27 cellular contexts compared by ENCODE assay signal in genomic region chr3:195020185-195020584, GRCh38.
DNase-seq lines count a peak whose midpoint lies in the region; ATAC-seq, FAIRE-seq and TF ChIP-seq lines count a peak whose summit lies in the region.
"Had no signal": no experiment of that assay in that cellular context is flagged by ENCODE, and none has a peak within 500 bp of the region (broad histone marks: within the 10 kb centered on the region; RNA-seq: fewer than 3 reads in every experiment).

No MANE protein-coding gene starts in this region.

- no peaks in the 10 kb centered on the region for H3K27me3 ChIP-seq in Panc1 (ENCODE audit: control insufficient read depth, insufficient read depth, low read length)
- H3K27me3 ChIP-seq in HepG2 (ENCODE audit: control insufficient read depth in 1 of 2, insufficient read depth in 2 of 2, low read length in 2 of 2) = peaks cover 3 to 41% of the 10 kb centered on the region in 2 experiments; a peak in 3 of 5 replicates
- H3K27me3 ChIP-seq in spleen (replicated peaks in 1 of 7) = no peaks in the 10 kb centered on the region
- no peaks in the 10 kb centered on the region for H3K27me3 ChIP-seq in breast epithelium
- H3K27me3 ChIP-seq: BE2C, BLaER1 had no signal

- DNase-seq in Panc1 (ENCODE audit: low read depth, low spot score) (no peak), HepG2 (ENCODE audit: low spot score) (no peak), omental fat pad (ENCODE audit: low spot score) (no peak), spleen (no peak), breast epithelium (ENCODE audit: low spot score in 2 of 2) (no peak), C1 segment of cervical spinal cord (lab: John Stamatoyannopoulos, UW) (no peak)
- DNase-seq: 8988T; ACHN; BE2C; Caco-2; Calu3; CD4-positive, alpha-beta T cell; CD8-positive, alpha-beta T cell; DMS53; DMS79; DND-41; EL; GDM1 had no signal

- TF ChIP-seq POLR2A in HepG2 (IDR thresholded peaks at IDR 0.05; ENCODE audit: insufficient read depth in 1 of 2, low read depth in 2 of 2, low read length in 2 of 2) (no peak), spleen (IDR thresholded peaks at IDR 0.05) (no peak), breast epithelium (IDR thresholded peaks at IDR 0.05) (no peak)

- intact Hi-C loops in Panc1 (cut with micrococcal nuclease; ENCODE audit: unreplicated experiment) (no loop called here), HepG2 (cut with micrococcal nuclease; ENCODE audit: unreplicated experiment) (no loop called here), spleen (cut with DNase I; ENCODE audit: low total_unique reads) (no loop called here), breast epithelium (cut with DNase I; ENCODE audit: low total_unique reads) (no loop called here)

- BruUV-seq in Panc1 (replicated peaks; lab: Mats Ljungman, UMichigan) (no TSS peak), HepG2 (replicated peaks; lab: Mats Ljungman, UMichigan) (no TSS peak)

- H3K79me2 ChIP-seq in HepG2 (ENCODE audit: insufficient read depth, low read length) = no peaks in the 10 kb centered on the region

- H3K36me3 ChIP-seq in Panc1 (ENCODE audit: control insufficient read depth, insufficient read depth, low read length) = no peaks in the 10 kb centered on the region
- H3K36me3 ChIP-seq in HepG2 (replicated peaks in 1 of 2; ENCODE audit: control insufficient read depth in 1 of 2, insufficient read depth in 2 of 2, low read length in 2 of 2) = no peaks in the 10 kb centered on the region
- H3K36me3 ChIP-seq in spleen = no peaks in the 10 kb centered on the region
- H3K36me3 ChIP-seq in breast epithelium = no peaks in the 10 kb centered on the region
- H3K36me3 ChIP-seq: BE2C, BLaER1 had no signal

- TF ChIP-seq CTCF in Panc1 (IDR thresholded peaks at IDR 0.05) = no peak
- no peak for TF ChIP-seq CTCF in HepG2 (CRISPR knock-in tag; IDR thresholded peaks at IDR 0.05)
- TF ChIP-seq CTCF in omental fat pad (IDR thresholded peaks at IDR 0.05) = no peak
- no peak for TF ChIP-seq CTCF in spleen (IDR thresholded peaks at IDR 0.05 in 8 of 11, conservative IDR thresholded peaks at IDR 0.05 in 3 of 11)
- TF ChIP-seq CTCF in breast epithelium (IDR thresholded peaks at IDR 0.05) = no peak

- POLR2A ChIA-PET in Panc1 (lab: Charles Lee) (no interaction called here), HepG2 (lab: Yijun Ruan, JAX) (no interaction called here)

- no peak for TF ChIP-seq RAD21 in HepG2 (CRISPR knock-in tag; IDR thresholded peaks at IDR 0.05)

- H3K9me3 ChIP-seq in Panc1 (ENCODE audit: control insufficient read depth, insufficient read depth, low read depth, low read length) (no peaks in the 10 kb centered on the region), HepG2 (ENCODE audit: low read length) (no peaks in the 10 kb centered on the region), spleen (peaks cover 0 to 3% (median 0%) of the 10 kb centered on the region in 8 donors), breast epithelium (no peaks in the 10 kb centered on the region)
- H3K9me3 ChIP-seq: BE2C, BLaER1, Caco-2 had no signal

- H3K27ac ChIP-seq in Panc1 (ENCODE audit: low read length) = peak overlapping the region; percentile 15; the same call in 1 of the 2 replicates
- no peak overlapping the region for H3K27ac ChIP-seq in HepG2 (ENCODE audit: extremely low read length, insufficient read depth, low read length)
- peak overlapping the region in 7 of 8 donors; percentile 55 to 83 (median 78) for H3K27ac ChIP-seq in spleen
- no peak overlapping the region for H3K27ac ChIP-seq in breast epithelium
- H3K27ac ChIP-seq: BLaER1, C4-2B had no signal

- no peak for FAIRE-seq in HepG2 (lab: Jason Lieb, UNC)
- FAIRE-seq: A204.1, D721Med, GM12892, GM18507 had no signal

- no peak overlapping the region for H3K9ac ChIP-seq in HepG2 (ENCODE audit: insufficient read depth, low read depth, low read length)
- H3K9ac ChIP-seq: BLaER1 had no signal

- ATAC-seq in Panc1 (no peak), HepG2 (no peak), omental fat pad (ENCODE audit: low FRiP score) (peak; percentile 23), HG02973 (IDR thresholded peaks at IDR 0.05; ENCODE audit: unreplicated experiment) (no peak), HG03432 (IDR thresholded peaks at IDR 0.05; ENCODE audit: unreplicated experiment) (no peak)
- ATAC-seq: CD8-positive, alpha-beta T cell; GM12878 had no signal

- 16% methylated on average over 4 of the region's 4 CpGs for WGBS in HepG2 (ENCODE audit: low lambda C conversion rate)
- whole genome bisulfite sequencing in spleen, 5 donors = 81 to 92% (median 87%) methylated on average over 4 of the region's 4 CpGs

- H4K20me1 ChIP-seq in HepG2 (ENCODE audit: insufficient read depth, low read length) = no peaks in the 10 kb centered on the region
- H4K20me1 ChIP-seq: BLaER1 had no signal

- no peak overlapping the region for H2AFZ ChIP-seq in HepG2 (ENCODE audit: low read length)

- H3K4me3 ChIP-seq in Panc1 (ENCODE audit: low read depth in 2 of 2, low read length in 2 of 2) (no peak overlapping the region), HepG2 (replicated peaks in 1 of 3; ENCODE audit: insufficient read depth in 1 of 3, low read depth in 2 of 3, low read length in 3 of 3) (no peak overlapping the region), spleen (no peak overlapping the region), breast epithelium (no peak overlapping the region)
- H3K4me3 ChIP-seq: BLaER1, GM12878 had no signal

- no peak overlapping the region for H3K4me2 ChIP-seq in HepG2 (ENCODE audit: low read depth, low read length)
- H3K4me2 ChIP-seq: BLaER1 had no signal

- in situ Hi-C loops in Panc1 (cut with HindIII; ENCODE audit: low pct_unique_long_range_greater_than_20kb, low sequenced_read_pairs) (no loop called here), HepG2 (cut with HindIII; ENCODE audit: extremely low pct_ligation_motif_present, low pct_unique_long_range_greater_than_20kb) (no loop called here)

- CTCF ChIA-PET in Panc1 (lab: Charles Lee) = interaction anchor here (0.6 kb wide), 1 partner anchor 15 kb away, joined by 3 read pairs; no protein-coding TSS in a partner anchor
- CTCF ChIA-PET in HepG2 (lab: Yijun Ruan, JAX; ENCODE audit: low intra/inter-chr PET ratio, low total read pairs) = no interaction called here

- H3K4me1 ChIP-seq in Panc1 (ENCODE audit: control insufficient read depth, insufficient read depth, low read length) (no peaks in the 10 kb centered on the region), HepG2 (ENCODE audit: insufficient read depth, low read length) (no peaks in the 10 kb centered on the region), spleen (peaks cover 0 to 9% (median 5%) of the 10 kb centered on the region in 6 donors), breast epithelium (no peaks in the 10 kb centered on the region)
- H3K4me1 ChIP-seq: BE2C, Caco-2 had no signal

- no peak for TF ChIP-seq EP300 in HepG2 (IDR thresholded peaks at IDR 0.05; ENCODE audit: low read depth in 2 of 2, low read length in 2 of 2)
- no peak for TF ChIP-seq EP300 in HepG2 (CRISPR knock-in tag; IDR thresholded peaks at IDR 0.05; ENCODE audit: borderline replicate concordance)

TF ChIP-seq in HepG2, 621 proteins besides CTCF, POLR2A, EP300 and RAD21:
- TF ChIP-seq ZNF143 (CRISPR knock-in tag; IDR thresholded peaks at IDR 0.05) (no peak), ZNF12 (CRISPR knock-in tag; IDR thresholded peaks at IDR 0.05) (peak; percentile 94), E2F1 (CRISPR knock-in tag; IDR thresholded peaks at IDR 0.05) (no peak)
TF ChIP-seq in HepG2: peak in this region for 1.

Comparison
In these comparisons a context has a peak if more than half of its experiments do, and no peak if none do; other contexts are left out.
1. H3K27ac ChIP-seq: peak in Panc1 (single experiment) and spleen (7 of 8); none in HepG2 (single experiment) and breast epithelium (0 of 2).